ENCODE assay signal across 16 cellular contexts in the genomic region with DNA sequence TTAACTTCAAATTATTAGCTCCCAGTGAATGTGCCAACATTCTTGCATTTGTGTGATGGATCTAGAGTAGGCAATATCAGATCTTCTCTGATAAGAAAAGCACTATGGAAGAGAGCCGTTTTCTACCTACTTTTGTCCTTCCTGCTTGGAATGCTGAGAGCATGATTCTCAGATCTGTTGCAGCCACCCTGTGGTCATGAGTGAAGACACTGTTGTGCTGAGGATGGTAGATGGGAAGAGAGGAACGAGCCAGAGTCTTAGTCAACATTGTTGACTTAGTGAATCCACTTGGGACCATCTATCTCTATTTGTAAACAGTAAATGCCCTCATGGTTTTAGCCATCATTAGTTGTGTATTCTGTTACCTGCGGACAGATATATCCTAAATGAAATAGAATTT.
DNase-seq lines count a peak whose midpoint lies in the region; FAIRE-seq and TF ChIP-seq lines count a peak whose summit lies in the region.
"Had no signal": no experiment of that assay in that cellular context is flagged by ENCODE, and none has a peak within 500 bp of the region (broad histone marks: within the 10 kb centered on the region; RNA-seq: fewer than 3 reads in every experiment).

No MANE protein-coding gene starts in this region.

- H3K27me3 ChIP-seq in bronchial epithelial cell (ENCODE audit: control insufficient read depth, insufficient read depth, low read length) (no peaks in the 10 kb centered on the region), thyroid gland (no peaks in the 10 kb centered on the region), esophagus muscularis mucosa (no peaks in the 10 kb centered on the region)
- H3K27me3 ChIP-seq: adrenal gland, BLaER1 had no signal

- H3K36me3 ChIP-seq in bronchial epithelial cell (ENCODE audit: control insufficient read depth, insufficient read depth, low read length), result no peaks in the 10 kb centered on the region
- H3K36me3 ChIP-seq in thyroid gland, result no peaks in the 10 kb centered on the region
- H3K36me3 ChIP-seq in esophagus muscularis mucosa, result no peaks in the 10 kb centered on the region
- H3K36me3 ChIP-seq: adrenal gland, BLaER1, thoracic aorta had no signal

- TF ChIP-seq CTCF in bronchial epithelial cell (IDR thresholded peaks at IDR 0.05; ENCODE audit: insufficient read depth, low read length, severe bottlenecking) (peak; percentile 7), thyroid gland (IDR thresholded peaks at IDR 0.05) (no peak), esophagus muscularis mucosa (IDR thresholded peaks at IDR 0.05) (no peak)

- DNase-seq in DMS53 treated with DMSO at 0.1 percent for 48 hours (lab: John Stamatoyannopoulos, UW; ENCODE audit: unreplicated experiment) (peak; percentile 5), LHCN-M2 (ENCODE audit: low read depth) (peak; percentile 32), bronchial epithelial cell (ENCODE audit: low read depth) (peak; percentile 10), iris pigment epithelial cell (ENCODE audit: low read depth) (peak; percentile 5), thyroid gland (no peak), esophagus muscularis mucosa (ENCODE audit: extremely low spot score) (no peak)
- no peak for DNase-seq in activated CD4-positive, CD25-positive, alpha-beta regulatory T cell (lab: John Stamatoyannopoulos, UW)
- DNase-seq in central memory CD4-positive, alpha-beta T cell, result no peak
- DNase-seq: activated CD4-positive, CD25-positive, alpha-beta regulatory T cell treated with anti-CD3 and anti-CD28 coated beads, Interleukin-2, amount 50 U/mL, for 72 hours; adrenal gland; NCI-H1417 treated with DMSO at 0.1 percent for 48 hours; NK-92 treated with Interleukin-12 subunit alpha and Interleukin-12 subunit beta, amount 100 ng/mL, for 24 hours; Right ventricle myocardium superior had no signal

- no peaks in the 10 kb centered on the region for H3K9me3 ChIP-seq in thyroid gland
- peaks cover 0 to 27% (median 15%) of the 10 kb centered on the region in 4 donors for H3K9me3 ChIP-seq in esophagus muscularis mucosa

- H3K27ac ChIP-seq in thyroid gland (no peak overlapping the region), esophagus muscularis mucosa (replicated peaks in 1 of 4) (no peak overlapping the region)
- H3K27ac ChIP-seq: adrenal gland, BLaER1, thoracic aorta had no signal

- TF ChIP-seq EP300 in esophagus muscularis mucosa (IDR thresholded peaks at IDR 0.05), result no peak

- intact Hi-C loops in thyroid gland (cut with DNase I) (no loop called here), esophagus muscularis mucosa (cut with DNase I) (no loop called here)

- H3K4me3 ChIP-seq in bronchial epithelial cell (ENCODE audit: low read depth, low read length) (no peak overlapping the region), thyroid gland (replicated peaks in 1 of 3) (no peak overlapping the region), esophagus muscularis mucosa (no peak overlapping the region)
- H3K4me3 ChIP-seq: adrenal gland, BLaER1, thoracic aorta had no signal

- no peak for TF ChIP-seq POLR2A in thyroid gland (IDR thresholded peaks at IDR 0.05)
- no peak for TF ChIP-seq POLR2A in esophagus muscularis mucosa (IDR thresholded peaks at IDR 0.05; ENCODE audit: low read depth)

- H3K4me1 ChIP-seq in thyroid gland, result no peaks in the 10 kb centered on the region
- H3K4me1 ChIP-seq in esophagus muscularis mucosa, result no peaks in the 10 kb centered on the region
- H3K4me1 ChIP-seq: adrenal gland, BLaER1 had no signal

- 48 to 65% methylated on average over 3 of the region's 3 CpGs for WGBS in thyroid gland, 2 donors
- 66% methylated on average over 3 of the region's 3 CpGs for WGBS in esophagus muscularis mucosa

- no peak for FAIRE-seq in bronchial epithelial cell (lab: Jason Lieb, UNC)
- FAIRE-seq: endometrium had no signal

Comparison
In these comparisons a context has a peak if more than half of its experiments do, and no peak if none do; other contexts are left out.
1. DNase-seq: peak in DMS53 treated with DMSO at 0.1 percent for 48 hours (single experiment), LHCN-M2 (single experiment), bronchial epithelial cell (single experiment) and iris pigment epithelial cell (single experiment); none in thyroid gland (0 of 2), esophagus muscularis mucosa (single experiment), activated CD4-positive, CD25-positive, alpha-beta regulatory T cell (0 of 4) and central memory CD4-positive, alpha-beta T cell (single experiment).